Comparison of ENCODE assay signal across 17 cellular contexts in genomic region chr3:130644600-130645232, GRCh38.
A peak's percentile ranks its signal among the peaks of the same experiment; 100 is the strongest.
DNase-seq lines count a peak whose midpoint lies in the region; ATAC-seq, FAIRE-seq and TF ChIP-seq lines count a peak whose summit lies in the region.
"Had no signal": no experiment of that assay in that cellular context is flagged by ENCODE, and none has a peak within 500 bp of the region (broad histone marks: within the 10 kb centered on the region; RNA-seq: fewer than 3 reads in every experiment).

No MANE protein-coding gene starts in this region.

- no peak overlapping the region for H3K56ac ChIP-seq in mesendoderm (ENCODE audit: low read length)

- H3F3A ChIP-seq in GM23248 (ENCODE audit: insufficient read depth): no peaks in the 10 kb centered on the region

- H3K9ac ChIP-seq in GM23248: no peak overlapping the region
- H3K9ac ChIP-seq in mesendoderm (ENCODE audit: low read length): no peak overlapping the region
- H3K9ac ChIP-seq: BLaER1 treated with 17β-estradiol and CSF1 and Interleukin-3, amounts not matched to agents 10 nM and 100 nM had no signal

- H4K8ac ChIP-seq in mesendoderm (ENCODE audit: low read depth, low read length): no peak overlapping the region

- H3K79me2 ChIP-seq in GM23248 (ENCODE audit: insufficient read depth): no peaks in the 10 kb centered on the region
- H3K79me2 ChIP-seq in mesendoderm (ENCODE audit: control insufficient read depth, insufficient read depth, low read length): no peaks in the 10 kb centered on the region

- H3K27ac ChIP-seq in GM23248 (no peak overlapping the region), mesendoderm (ENCODE audit: low read depth, low read length) (no peak overlapping the region)
- H3K27ac ChIP-seq: A549; BLaER1 treated with 17β-estradiol and CSF1 and Interleukin-3, amounts not matched to agents 10 nM and 100 nM had no signal

- H2BK5ac ChIP-seq in mesendoderm (ENCODE audit: low read length): no peak overlapping the region

- H2AFZ ChIP-seq in GM23248: no peak overlapping the region

- no peak overlapping the region for H2BK15ac ChIP-seq in mesendoderm (replicated peaks; ENCODE audit: low read depth)

- no peaks in the 10 kb centered on the region for H4K20me1 ChIP-seq in GM23248 (ENCODE audit: insufficient read depth)
- H4K20me1 ChIP-seq: BLaER1 treated with 17β-estradiol and CSF1 and Interleukin-3, amounts not matched to agents 10 nM and 100 nM had no signal

- H3K79me1 ChIP-seq in mesendoderm (ENCODE audit: low read length): no peaks in the 10 kb centered on the region

- H3K4me1 ChIP-seq in GM23248 (ENCODE audit: insufficient read depth) (0 out of 2 replicates have a peak, but pooled peaks cover 3% of the 10 kb centered on the region), mesendoderm (ENCODE audit: control insufficient read depth, low read depth, low read length) (no peaks in the 10 kb centered on the region)
- H3K4me1 ChIP-seq: A549; BLaER1 treated with 17β-estradiol and CSF1 and Interleukin-3, amounts not matched to agents 10 nM and 100 nM; HAP-1 had no signal

- H3K4me3 ChIP-seq in GM23248 (no peak overlapping the region), epithelial cell of esophagus (ENCODE audit: low read length) (no peak overlapping the region), fibroblast of the aortic adventitia (ENCODE audit: low read depth, low read length) (no peak overlapping the region), mesendoderm (ENCODE audit: low read length) (no peak overlapping the region)
- H3K4me3 ChIP-seq: A549; BLaER1 treated with 17β-estradiol and CSF1 and Interleukin-3, amounts not matched to agents 10 nM and 100 nM; HAP-1 had no signal

- H3K36me3 ChIP-seq in GM23248 (ENCODE audit: low read depth) (no peaks in the 10 kb centered on the region), mesendoderm (ENCODE audit: control insufficient read depth, insufficient read depth, low read length) (no peaks in the 10 kb centered on the region)
- H3K36me3 ChIP-seq: BLaER1 treated with 17β-estradiol and CSF1 and Interleukin-3, amounts not matched to agents 10 nM and 100 nM; HAP-1 had no signal

- no peak overlapping the region for H4K5ac ChIP-seq in mesendoderm (ENCODE audit: low read length)

- no peak for TF ChIP-seq POLR2A in H54 (IDR thresholded peaks at IDR 0.05; ENCODE audit: low read depth, low read length)

- H3K9me2 ChIP-seq in GM23248 (ENCODE audit: insufficient read depth): no peaks in the 10 kb centered on the region

- H3K27me3 ChIP-seq in GM23248 (replicated peaks; ENCODE audit: insufficient read depth) (no peaks in the 10 kb centered on the region), mesendoderm (ENCODE audit: insufficient read depth, low read length, poor library complexity) (no peaks in the 10 kb centered on the region)
- H3K27me3 ChIP-seq: BLaER1 treated with 17β-estradiol and CSF1 and Interleukin-3, amounts not matched to agents 10 nM and 100 nM had no signal

- no peak overlapping the region for H3K23ac ChIP-seq in mesendoderm (ENCODE audit: low read length)

- H3K4ac ChIP-seq in mesendoderm (ENCODE audit: low read depth, low read length): no peak overlapping the region

- ATAC-seq in GM19397 (IDR thresholded peaks at IDR 0.05; ENCODE audit: unreplicated experiment): no peak
- ATAC-seq: A549 had no signal

- no peaks in the 10 kb centered on the region for H3K9me3 ChIP-seq in GM23248 (ENCODE audit: low read depth)
- H3K9me3 ChIP-seq: A549; BLaER1 treated with 17β-estradiol and CSF1 and Interleukin-3, amounts not matched to agents 10 nM and 100 nM; HAP-1 had no signal

- H3K4me2 ChIP-seq in GM23248 (ENCODE audit: unreplicated experiment) (no peak overlapping the region), mesendoderm (ENCODE audit: low read length) (no peak overlapping the region)
- H3K4me2 ChIP-seq: A549; BLaER1 treated with 17β-estradiol and CSF1 and Interleukin-3, amounts not matched to agents 10 nM and 100 nM had no signal

- TF ChIP-seq CTCF in epithelial cell of esophagus (IDR thresholded peaks at IDR 0.05; ENCODE audit: insufficient read depth, low read depth, low read length, missing control alignments): no peak
- no peak for TF ChIP-seq CTCF in fibroblast of the aortic adventitia (IDR thresholded peaks at IDR 0.05; ENCODE audit: insufficient read depth, low read length)

- H2BK120ac ChIP-seq in mesendoderm (ENCODE audit: low read depth, low read length): no peak overlapping the region

- H3K18ac ChIP-seq in mesendoderm (ENCODE audit: low read length): no peak overlapping the region

- in situ Hi-C loops in GM23248 (cut with MboI): no loop called here

- DNase-seq in GM23248: peak; percentile 3
- peak; percentile 9 for DNase-seq in epithelial cell of esophagus (ENCODE audit: low read depth)
- DNase-seq in fibroblast of the aortic adventitia (ENCODE audit: low read depth): peak; percentile 15
- DNase-seq in NCI-H226: no peak
- DNase-seq in H54 (ENCODE audit: insufficient read length, low spot score): no peak
- no peak for DNase-seq in mesendoderm
- DNase-seq: AML-193; CD4-positive, CD25-positive, alpha-beta regulatory T cell; DMS53; GOT3; IMR-90; KG1 had no signal

- no peak for FAIRE-seq in H54 (lab: Jason Lieb, UNC)
- FAIRE-seq: A549, GM18507 had no signal

- WGBS in GM23248 (ENCODE audit: low coverage in 1 of 2, low lambda C conversion rate in 2 of 2, missing lambda C conversion rate in 2 of 2), 2 experiments: 7 to 10% methylated on average over 4 of the region's 4 CpGs
- no CpG with 5 or more reads among the region's 4 CpGs for WGBS in mesendoderm (ENCODE audit: extremely low coverage, insufficient coverage, low lambda C conversion rate)

- no peak overlapping the region for H2AK5ac ChIP-seq in mesendoderm (ENCODE audit: low read length)

Comparison
In these comparisons a context has a peak if more than half of its experiments do, and no peak if none do; other contexts are left out.
1. DNase-seq: peak in GM23248 (single experiment), epithelial cell of esophagus (single experiment) and fibroblast of the aortic adventitia (single experiment); none in NCI-H226 (single experiment), H54 (single experiment) and mesendoderm (single experiment).